Comparison of ENCODE assay signal across 9 cellular contexts in the genomic region with DNA sequence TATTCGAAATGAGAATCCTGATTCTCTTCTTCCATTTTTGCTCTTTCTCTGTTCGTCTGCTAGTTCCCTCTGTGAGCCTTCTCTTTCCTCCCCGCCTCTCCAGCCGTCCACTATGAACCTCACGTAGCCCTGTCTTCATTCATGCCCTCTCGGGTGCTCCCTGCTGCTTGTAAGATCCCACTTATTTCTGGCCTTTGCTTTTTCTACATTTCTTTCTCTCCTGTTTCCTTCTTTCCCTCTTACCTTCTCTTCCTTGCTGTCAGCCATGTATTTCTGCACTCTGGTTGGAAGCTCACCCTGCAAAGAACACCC.
DNase-seq lines count a peak whose midpoint lies in the region; ATAC-seq and TF ChIP-seq lines count a peak whose summit lies in the region.
"Had no signal": no experiment of that assay in that cellular context is flagged by ENCODE, and none has a peak within 500 bp of the region (broad histone marks: within the 10 kb centered on the region; RNA-seq: fewer than 3 reads in every experiment).

No MANE protein-coding gene starts in this region.

- ATAC-seq in left lung (peak; percentile 10), GM21360 (IDR thresholded peaks at IDR 0.05; ENCODE audit: unreplicated experiment) (no peak), GM21529 (IDR thresholded peaks at IDR 0.05; ENCODE audit: unreplicated experiment) (no peak), GM21737 (IDR thresholded peaks at IDR 0.05; ENCODE audit: unreplicated experiment) (no peak)

- no peak for TF ChIP-seq POLR2A in spleen (IDR thresholded peaks at IDR 0.05)

- peaks cover 14 to 34% of the 10 kb centered on the region in 2 donors for H3K4me1 ChIP-seq in left lung
- peaks cover 15 to 52% (median 20%) of the 10 kb centered on the region in 6 donors for H3K4me1 ChIP-seq in spleen

- no peaks in the 10 kb centered on the region for H3K9me3 Mint-ChIP-seq in chondrocyte (ENCODE audit: low read depth)

- DNase-seq in HFF-Myc (ENCODE audit: extremely low read depth, low read depth) (no peak), chondrocyte (ENCODE audit: low spot score) (no peak), left lung (no peak), spleen (no peak), NCI-H446 (lab: John Stamatoyannopoulos, UW) (no peak)
- DNase-seq: NK-92 treated with Interleukin-12 subunit alpha and Interleukin-12 subunit beta, amount 100 ng/mL, for 24 hours had no signal

- H3K27ac ChIP-seq in left lung = peak overlapping the region; percentile 66 to 93
- H3K27ac ChIP-seq in spleen = peak overlapping the region; percentile 1 to 83 (median 78)

- H3K27me3 Mint-ChIP-seq in chondrocyte (ENCODE audit: low read depth) = no peaks in the 10 kb centered on the region

- no peak overlapping the region for H3K27ac Mint-ChIP-seq in chondrocyte (ENCODE audit: unreplicated experiment)

- H3K36me3 ChIP-seq in left lung (no peaks in the 10 kb centered on the region), spleen (no peaks in the 10 kb centered on the region)

- H3K4me3 ChIP-seq in HFF-Myc (replicated peaks; ENCODE audit: low read depth, low read length) (peak overlapping the region; percentile 35), left lung (peak overlapping the region in 1 of 2 donors; percentile 9), spleen (no peak overlapping the region)

- no peaks in the 10 kb centered on the region for H3K27me3 ChIP-seq in left lung
- H3K27me3 ChIP-seq in spleen (replicated peaks in 1 of 7) = no peaks in the 10 kb centered on the region

- 65 to 78% (median 69%) methylated on average over 6 of the region's 6 CpGs for WGBS in spleen, 5 donors

- intact Hi-C loops in left lung (cut with DNase I) (no loop called here), spleen (cut with DNase I; ENCODE audit: low total_unique reads) (no loop called here)

- no peak for TF ChIP-seq CTCF in HFF-Myc (IDR thresholded peaks at IDR 0.05; ENCODE audit: low read depth, low read length, missing control alignments)
- TF ChIP-seq CTCF in chondrocyte (IDR thresholded peaks at IDR 0.05) = peak; percentile 26
- no peak for TF ChIP-seq CTCF in left lung (IDR thresholded peaks at IDR 0.05)
- TF ChIP-seq CTCF in spleen (IDR thresholded peaks at IDR 0.05 in 8 of 11, conservative IDR thresholded peaks at IDR 0.05 in 3 of 11) = no peak

- peak overlapping the region; percentile 74 for H3K4me3 Mint-ChIP-seq in chondrocyte (ENCODE audit: unreplicated experiment)

- H3K36me3 Mint-ChIP-seq in chondrocyte (ENCODE audit: low read depth) = no peaks in the 10 kb centered on the region

- H3K4me1 Mint-ChIP-seq in chondrocyte (ENCODE audit: low read depth) = peaks cover 28% of the 10 kb centered on the region

- H3K9me3 ChIP-seq in left lung = no peaks in the 10 kb centered on the region
- no peaks in the 10 kb centered on the region for H3K9me3 ChIP-seq in spleen
